ENCODE assay signal across 8 cellular contexts in the genomic region with DNA sequence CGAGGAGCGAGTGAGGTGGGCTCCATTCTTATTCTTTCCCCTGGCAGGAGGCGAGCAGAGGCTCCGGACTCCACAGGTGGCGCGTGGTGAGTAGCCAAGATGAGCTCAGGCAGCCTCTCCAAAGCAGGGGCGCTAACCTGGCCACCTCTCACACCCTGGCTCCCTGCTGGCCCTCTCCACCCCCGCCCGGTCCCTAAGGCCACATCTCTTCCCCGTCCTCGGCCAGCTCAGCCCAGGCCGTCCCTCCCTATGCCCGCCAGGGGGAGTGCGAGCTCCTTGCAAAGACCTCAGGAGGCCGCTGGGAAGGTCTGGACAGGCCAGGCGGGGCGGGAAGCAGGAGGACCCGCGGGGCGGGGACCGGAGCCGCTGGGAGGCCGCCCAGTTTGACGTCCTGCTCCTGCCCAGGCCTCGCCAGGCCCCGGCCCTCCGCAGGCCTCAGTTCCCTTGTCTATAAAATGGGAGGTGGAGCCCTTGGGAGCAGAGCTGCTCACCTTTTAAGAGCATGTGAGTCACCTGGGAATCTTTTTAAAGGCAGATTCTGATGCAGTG. TPM values are rescaled to one million over a fixed set of nuclear protein-coding genes. Genes with fewer than 3 reads are reported as not detected.
DNase-seq lines count a peak whose midpoint lies in the region; ATAC-seq and TF ChIP-seq lines count a peak whose summit lies in the region.

No MANE protein-coding gene starts in this region.

- peak overlapping the region; percentile 22 for H3K4me3 ChIP-seq in AG09309 (ENCODE audit: control insufficient read depth, low read depth, low read length)
- H3K4me3 ChIP-seq in effector memory CD4-positive, alpha-beta T cell (ENCODE audit: insufficient read depth, low read depth, low read length, poor library complexity, severe bottlenecking), result no peak overlapping the region

- H3K4me1 ChIP-seq in effector memory CD4-positive, alpha-beta T cell (ENCODE audit: control insufficient read depth, insufficient read depth, low read length, poor library complexity, severe bottlenecking), result peaks cover 8% of the 10 kb centered on the region

- ATAC-seq in GM18909 (IDR thresholded peaks at IDR 0.05; ENCODE audit: poor library complexity, unreplicated experiment) (peak; percentile 74), HG03460 (IDR thresholded peaks at IDR 0.05; ENCODE audit: unreplicated experiment) (peak; percentile 73)

- H3K27ac ChIP-seq in effector memory CD4-positive, alpha-beta T cell (ENCODE audit: insufficient read depth, low read length, poor library complexity, severe bottlenecking), result no peak overlapping the region

- no peaks in the 10 kb centered on the region for H3K36me3 ChIP-seq in effector memory CD4-positive, alpha-beta T cell (ENCODE audit: control insufficient read depth, insufficient read depth, low read length)

- peak; percentile 97 for TF ChIP-seq CTCF in AG09309 (IDR thresholded peaks at IDR 0.05; ENCODE audit: control insufficient read depth, insufficient read depth, low read depth, low read length, missing control alignments)

- no peaks in the 10 kb centered on the region for H3K9me3 ChIP-seq in effector memory CD4-positive, alpha-beta T cell (ENCODE audit: control insufficient read depth, low read length)

- peak; percentile 61 for DNase-seq in AG09309 (ENCODE audit: low read depth)
- peak; percentile 53 for DNase-seq in NCI-H526 treated with DMSO at 0.1 percent for 48 hours (lab: John Stamatoyannopoulos, UW)
- peak; percentile 78 to 82 for DNase-seq in activated CD4-positive, alpha-beta T cell treated with anti-CD3 and anti-CD28 coated beads, Interleukin-2, amount 50 U/mL, for 48 hours
- peak in 2 of 3 donors; percentile 19 to 20 for DNase-seq in effector memory CD4-positive, alpha-beta T cell
- peak; percentile 98 for DNase-seq in mesenteric fat pad (ENCODE audit: low spot score)
- peak; percentile 43 for DNase-seq in stimulated activated CD8-positive, alpha-beta memory T cell treated with anti-CD3 and anti-CD28 coated beads, Interleukin-15, amount 100 ng/mL, for 24 hours (ENCODE audit: low read depth)

- peaks cover 3% of the 10 kb centered on the region for H3K27me3 ChIP-seq in effector memory CD4-positive, alpha-beta T cell (replicated peaks; ENCODE audit: control insufficient read depth, insufficient read depth, low read length, poor library complexity, severe bottlenecking)

RNA-seq across cellular contexts. Expression of gene GGTA1, which starts 46.3 kb away (rescaled TPM):
- 6.0 TPM for total RNA-seq in mesenteric fat pad

Comparison
In these comparisons a context has a peak if more than half of its experiments do, and no peak if none do; other contexts are left out.
1. DNase-seq: peak in every context shown above with its lines; median percentile 98 in mesenteric fat pad; 80 in activated CD4-positive, alpha-beta T cell treated with anti-CD3 and anti-CD28 coated beads, Interleukin-2, amount 50 U/mL, for 48 hours; 61 in AG09309; 53 in NCI-H526 treated with DMSO at 0.1 percent for 48 hours; 43 in stimulated activated CD8-positive, alpha-beta memory T cell treated with anti-CD3 and anti-CD28 coated beads, Interleukin-15, amount 100 ng/mL, for 24 hours; 20 in effector memory CD4-positive, alpha-beta T cell.